8 cellular contexts compared by ENCODE assay signal in the genomic region with DNA sequence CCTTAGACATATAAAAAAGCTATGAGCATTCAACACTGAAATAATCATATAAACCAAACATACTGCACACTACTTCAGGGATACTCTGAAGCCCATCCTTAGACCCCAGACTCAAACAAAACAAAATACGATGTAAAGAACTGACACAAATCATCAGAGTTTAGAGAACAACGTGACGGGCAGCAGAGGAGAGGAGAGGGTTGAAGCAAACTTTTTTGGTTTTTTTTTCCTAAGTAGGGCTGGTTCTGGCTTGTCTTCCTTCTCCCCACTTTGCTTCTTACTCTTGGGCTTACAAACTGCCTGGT. TPM values are rescaled to one million over a fixed set of nuclear protein-coding genes. Genes with fewer than 3 reads are reported as not detected.
DNase-seq lines count a peak whose midpoint lies in the region; ATAC-seq and TF ChIP-seq lines count a peak whose summit lies in the region.

No MANE protein-coding gene starts in this region.

- peak overlapping the region; percentile 57 for H3K4me3 ChIP-seq in astrocyte of the cerebellum (ENCODE audit: low read depth, low read length)
- peak overlapping the region; percentile 95 for H3K4me3 ChIP-seq in lower leg skin (ENCODE audit: low read depth, poor library complexity, severe bottlenecking)
- H3K4me3 ChIP-seq in transverse colon: peak overlapping the region; percentile 66 to 97 (median 84)

- peaks cover 39% of the 10 kb centered on the region for H3K4me1 Mint-ChIP-seq in activated naive CD4-positive, alpha-beta T cell treated with anti-CD3 and anti-CD28 coated beads for 36 hours (ENCODE audit: low read depth)

- peaks cover 1% of the 10 kb centered on the region for H3K36me3 Mint-ChIP-seq in activated naive CD4-positive, alpha-beta T cell treated with anti-CD3 and anti-CD28 coated beads for 36 hours (ENCODE audit: low read depth)

- TF ChIP-seq EP300 in transverse colon (IDR thresholded peaks at IDR 0.05; ENCODE audit: low read depth): no peak

- ATAC-seq in GM21576 (IDR thresholded peaks at IDR 0.05; ENCODE audit: unreplicated experiment): no peak
- ATAC-seq in HG03460 (IDR thresholded peaks at IDR 0.05; ENCODE audit: unreplicated experiment): no peak

- CTCF ChIA-PET in activated naive CD4-positive, alpha-beta T cell treated with anti-CD3 and anti-CD28 coated beads for 36 hours (lab: Charles Lee): interaction anchor here (0.8 to 1.4 kb wide), 4 partner anchors 36 to 494 kb away, joined by 3 to 4 read pairs (median 4); no protein-coding TSS in a partner anchor

- DNase-seq in activated naive CD4-positive, alpha-beta T cell treated with anti-CD3 and anti-CD28 coated beads for 36 hours: no peak
- no peak for DNase-seq in activated naive CD4-positive, alpha-beta T cell treated with anti-CD3 and anti-CD28 coated beads, Interleukin-2, amount 50 U/mL, for 16 hours
- DNase-seq in astrocyte of the cerebellum (ENCODE audit: low read depth): no peak
- no peak for DNase-seq in lower leg skin (ENCODE audit: low spot score in 2 of 2)
- DNase-seq in transverse colon: no peak
- no peak for DNase-seq in activated CD4-positive, CD25-positive, alpha-beta regulatory T cell treated with anti-CD3 and anti-CD28 coated beads, Interleukin-2, amount 50 U/mL, for 72 hours

- H3K27ac ChIP-seq in transverse colon: peak overlapping the region; percentile 90 to 97 (median 94)

- in situ Hi-C loops in astrocyte of the cerebellum (cut with HindIII; ENCODE audit: low sequenced_read_pairs) (loop anchor here (25.0 kb wide), 1 partner anchor 446 kb away; no protein-coding TSS in a partner anchor), transverse colon (cut with MboI; ENCODE audit: low pct_ligation_motif_present in 1 of 4, low pct_unique_long_range_greater_than_20kb in 1 of 4, low sequenced_read_pairs in 3 of 4) (no loop called here)

- intact Hi-C loops in activated naive CD4-positive, alpha-beta T cell treated with anti-CD3 and anti-CD28 coated beads for 36 hours (cut with micrococcal nuclease): loop anchor here (1.0 to 5.0 kb wide), 7 partner anchors 42 to 1911 kb away; a partner anchor contains a TSS
- intact Hi-C loops in lower leg skin (cut with DNase I; ENCODE audit: low total_unique reads) (no loop called here), transverse colon (cut with DNase I; ENCODE audit: low total_unique reads) (no loop called here)

- TF ChIP-seq CTCF in astrocyte of the cerebellum (IDR thresholded peaks at IDR 0.05; ENCODE audit: low read depth, low read length, missing control alignments) (no peak), lower leg skin (IDR thresholded peaks at IDR 0.05) (no peak), transverse colon (IDR thresholded peaks at IDR 0.05) (no peak)

- H3K27ac Mint-ChIP-seq in activated naive CD4-positive, alpha-beta T cell treated with anti-CD3 and anti-CD28 coated beads for 36 hours: peak overlapping the region; percentile 96

- H3K9me3 ChIP-seq in transverse colon: no peaks in the 10 kb centered on the region

- H3K9me3 Mint-ChIP-seq in activated naive CD4-positive, alpha-beta T cell treated with anti-CD3 and anti-CD28 coated beads for 36 hours: no peaks in the 10 kb centered on the region

- no peaks in the 10 kb centered on the region for H3K36me3 ChIP-seq in transverse colon

- WGBS in lower leg skin, 2 donors: 5 to 6% methylated on average over 3 of the region's 3 CpGs
- WGBS in transverse colon (ENCODE audit: low coverage in 1 of 2), 2 donors: 0 to 5% methylated on average over 3 of the region's 3 CpGs

- TF ChIP-seq POLR2A in lower leg skin (IDR thresholded peaks at IDR 0.05): no peak
- no peak for TF ChIP-seq POLR2A in transverse colon (IDR thresholded peaks at IDR 0.05)

- peaks cover 3% of the 10 kb centered on the region for H3K27me3 Mint-ChIP-seq in activated naive CD4-positive, alpha-beta T cell treated with anti-CD3 and anti-CD28 coated beads for 36 hours (ENCODE audit: low read depth)

- no peaks in the 10 kb centered on the region for H3K27me3 ChIP-seq in transverse colon

- peaks cover 0 to 23% (median 6%) of the 10 kb centered on the region in 4 donors for H3K4me1 ChIP-seq in transverse colon

- peak overlapping the region; percentile 90 for H3K4me3 Mint-ChIP-seq in activated naive CD4-positive, alpha-beta T cell treated with anti-CD3 and anti-CD28 coated beads for 36 hours

RNA-seq across cellular contexts. Expression of a gene that starts 34.7 kb away (rescaled TPM):
- under 1 TPM in 1 of 2 experiments, not detected in 1; 0.17 TPM for total RNA-seq in activated naive CD4-positive, alpha-beta T cell treated with anti-CD3 and anti-CD28 coated beads for 36 hours
- total RNA-seq in lower leg skin (under 1 TPM in 1 of 4 donors, not detected in 3; 0.13 TPM), transverse colon (1 to 10 TPM in 3 of 4 donors, not detected in 1; 2.2 to 3.5 (median 2.6) TPM)
